8 cellular contexts compared by ENCODE assay signal in the genomic region with DNA sequence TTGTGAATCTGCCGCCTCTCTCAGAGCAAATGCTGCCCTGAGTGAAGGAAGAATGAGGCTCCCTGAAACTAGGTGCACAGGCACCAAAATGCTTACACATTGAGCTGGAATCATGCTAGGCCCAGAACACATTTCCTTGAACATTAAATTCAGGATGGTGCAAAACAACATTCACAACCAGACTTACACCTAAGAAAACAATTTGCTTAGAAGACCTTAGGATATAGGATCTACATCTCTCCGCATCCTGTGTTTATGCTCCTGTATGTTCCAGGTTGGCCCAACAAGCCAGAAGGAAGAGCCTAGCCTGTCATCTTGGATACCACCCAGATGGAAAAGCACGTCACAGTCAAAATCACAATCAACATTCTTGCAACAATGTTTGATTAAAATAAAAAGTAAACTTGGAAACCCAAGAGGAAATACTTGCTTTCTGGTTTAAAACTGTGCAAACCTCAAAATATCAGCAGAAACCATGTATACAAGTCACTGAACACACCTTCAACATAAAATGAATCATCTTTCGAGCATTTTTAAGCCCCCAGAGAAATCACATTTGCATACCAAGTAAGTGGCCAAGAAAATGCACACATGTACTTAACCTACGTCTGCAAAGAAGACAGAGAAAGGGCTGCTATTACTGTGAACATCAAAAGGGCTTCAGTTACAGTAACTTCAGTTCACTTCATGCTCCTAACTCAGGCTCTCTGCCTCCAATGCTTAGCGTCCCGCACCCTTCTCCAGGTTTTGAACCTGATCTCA. TPM values are rescaled to one million over a fixed set of nuclear protein-coding genes. Genes with fewer than 3 reads are reported as not detected.
DNase-seq lines count a peak whose midpoint lies in the region; ATAC-seq and TF ChIP-seq lines count a peak whose summit lies in the region.

No MANE protein-coding gene starts in this region.

- peak overlapping the region; percentile 98 for H3K4me2 ChIP-seq in OCI-LY3 (ENCODE audit: low read length)

- H4K20me1 ChIP-seq in OCI-LY3 (ENCODE audit: insufficient read depth, low read length): peaks cover 11% of the 10 kb centered on the region; the same call in 1 of the 2 replicates

- H3K4me3 ChIP-seq in H7 (ENCODE audit: insufficient read depth, low read depth, low read length): peak overlapping the region; percentile 96; the same call in 1 of the 2 replicates
- H3K4me3 ChIP-seq in OCI-LY3 (ENCODE audit: low read length): peak overlapping the region; percentile 92

- TF ChIP-seq CTCF in OCI-LY3 (IDR thresholded peaks at IDR 0.05; ENCODE audit: low read depth, low read length): no peak
- TF ChIP-seq CTCF in osteocyte (IDR thresholded peaks at IDR 0.05): no peak

- H3K9me3 Mint-ChIP-seq in effector memory CD8-positive, alpha-beta T cell: no peaks in the 10 kb centered on the region
- no peaks in the 10 kb centered on the region for H3K9me3 Mint-ChIP-seq in osteocyte (ENCODE audit: unreplicated experiment)

- no peak overlapping the region for H3K27ac ChIP-seq in OCI-LY3 (ENCODE audit: low read length)

- no peak overlapping the region for H2AFZ ChIP-seq in OCI-LY3 (ENCODE audit: low read depth, low read length)

- peak overlapping the region; percentile 71 to 88 for H3K27ac Mint-ChIP-seq in effector memory CD8-positive, alpha-beta T cell
- H3K27ac Mint-ChIP-seq in osteocyte (ENCODE audit: unreplicated experiment): peak overlapping the region; percentile 77

- no peaks in the 10 kb centered on the region for H3K9me3 ChIP-seq in OCI-LY3 (ENCODE audit: insufficient read depth, low read length)

- H3K4me1 Mint-ChIP-seq in effector memory CD8-positive, alpha-beta T cell (ENCODE audit: low read depth in 2 of 2): peaks cover 25 to 41% of the 10 kb centered on the region in 2 donors
- peaks cover 47% of the 10 kb centered on the region for H3K4me1 Mint-ChIP-seq in osteocyte (ENCODE audit: unreplicated experiment)

- peaks cover 0 to 12% of the 10 kb centered on the region in 2 donors for H3K27me3 Mint-ChIP-seq in effector memory CD8-positive, alpha-beta T cell
- no peaks in the 10 kb centered on the region for H3K27me3 Mint-ChIP-seq in osteocyte (ENCODE audit: unreplicated experiment)

- ATAC-seq in effector memory CD8-positive, alpha-beta T cell (replicated peaks): no peak

- peak overlapping the region; percentile 51; the same call in 1 of the 2 replicates for H3K9ac ChIP-seq in OCI-LY3 (ENCODE audit: low read length)

- H3K36me3 Mint-ChIP-seq in effector memory CD8-positive, alpha-beta T cell (ENCODE audit: insufficient read depth): peaks cover 10% of the 10 kb centered on the region
- H3K36me3 Mint-ChIP-seq in osteocyte (ENCODE audit: unreplicated experiment): peaks cover 11% of the 10 kb centered on the region

- H3K27me3 ChIP-seq in H7 (ENCODE audit: control insufficient read depth, insufficient read depth, low read length) (peaks cover 23% of the 10 kb centered on the region), OCI-LY3 (ENCODE audit: low read depth, low read length) (peaks cover 36% of the 10 kb centered on the region)

- peak overlapping the region; percentile 94 for H3K4me3 Mint-ChIP-seq in effector memory CD8-positive, alpha-beta T cell
- H3K4me3 Mint-ChIP-seq in osteocyte (ENCODE audit: unreplicated experiment): peak overlapping the region; percentile 92

- H3K4me1 ChIP-seq in OCI-LY3 (ENCODE audit: low read length): peaks cover 17% of the 10 kb centered on the region

- DNase-seq in NCI-H82 (lab: John Stamatoyannopoulos, UW) (peak; percentile 59), NCI-H82 treated with DMSO at 0.1 percent for 48 hours (lab: John Stamatoyannopoulos, UW; ENCODE audit: unreplicated experiment) (no peak), H7 (no peak), osteocyte (ENCODE audit: extremely low spot score, unreplicated experiment) (no peak), anterior cingulate cortex (lab: John Stamatoyannopoulos, UW) (no peak), mucosa of gallbladder (ENCODE audit: low spot score) (no peak)
- DNase-seq in effector memory CD8-positive, alpha-beta T cell: peak in 1 of 3 experiments; percentile 18

- no peaks in the 10 kb centered on the region for H3K79me2 ChIP-seq in OCI-LY3 (ENCODE audit: low read length)

- H3K36me3 ChIP-seq in H7 (replicated peaks; ENCODE audit: control insufficient read depth, insufficient read depth, low read length) (no peaks in the 10 kb centered on the region), OCI-LY3 (replicated peaks; ENCODE audit: low read depth, low read length) (no peaks in the 10 kb centered on the region)

RNA-seq across cellular contexts. Expression of gene ENC1, which starts 1.6 kb away (rescaled TPM):
- 31.9 and 51.5 TPM in 2 replicates for total RNA-seq in H7 (2014; rRNA removed; shearing (Covaris generic))
- total RNA-seq in osteocyte: 12.9 and 13.8 TPM in 2 replicates
- total RNA-seq in mucosa of gallbladder: 36.0 TPM

RNA-seq across cellular contexts. Expression of gene HEXB, which starts 46.1 kb away (rescaled TPM):
- 79.6 and 84.5 TPM in 2 replicates for total RNA-seq in H7 (2014; rRNA removed; shearing (Covaris generic))
- total RNA-seq in osteocyte (153 and 175 TPM in 2 replicates), mucosa of gallbladder (175 TPM)
